Comparison of ENCODE assay signal across 2 cellular contexts in genomic region chr9:97478301-97478981, GRCh38.
TF ChIP-seq lines count a peak whose summit lies in the region.

No MANE protein-coding gene starts in this region.

TF ChIP-seq in SK-N-SH, 30 proteins besides CTCF, POLR2A, EP300 and RAD21 (continued from another document):
- TF ChIP-seq REST (IDR thresholded peaks at IDR 0.05; ENCODE audit: low read depth, low read length), result no peak
- TF ChIP-seq MEF2A (IDR thresholded peaks at IDR 0.05; ENCODE audit: borderline replicate concordance, low read depth), result no peak
- no peak for TF ChIP-seq SIN3A (IDR thresholded peaks at IDR 0.05; ENCODE audit: borderline replicate concordance, low read depth, low read length)
- TF ChIP-seq MXI1 (IDR thresholded peaks at IDR 0.05; ENCODE audit: low read depth, low read length), result 0 out of 2 replicates have a peak, but pooled peaks have one; percentile 7
TF ChIP-seq in SK-N-SH: peak in this region for 2.

TF ChIP-seq in SK-N-SH treated with all-trans-retinoic acid at 6 μM for 48 hours, 23 proteins besides CTCF, POLR2A, EP300 and RAD21 (continued from another document):
- no peak for TF ChIP-seq TSHZ2 (CRISPR knock-in tag; IDR thresholded peaks at IDR 0.05)
- no peak for TF ChIP-seq ISL1 (CRISPR knock-in tag; IDR thresholded peaks at IDR 0.05)
- no peak for TF ChIP-seq ZNF70 (CRISPR knock-in tag; IDR thresholded peaks at IDR 0.05)
- no peak for TF ChIP-seq CREB5 (CRISPR knock-in tag; IDR thresholded peaks at IDR 0.05; ENCODE audit: low read depth)
